ENCODE assay signal across 36 cellular contexts in genomic region chr11:6724013-6724412, GRCh38. TPM values are rescaled to one million over a fixed set of nuclear protein-coding genes. Genes with fewer than 3 reads are reported as not detected.
"Had no signal": no experiment of that assay in that cellular context is flagged by ENCODE, and none has a peak within 500 bp of the region (broad histone marks: within the 10 kb centered on the region; RNA-seq: fewer than 3 reads in every experiment).

No MANE protein-coding gene starts in this region.

- H3K27me3 ChIP-seq: brain microvascular endothelial cell, gastrocnemius medialis, pancreas, sigmoid colon, thyroid gland, upper lobe of right lung had no signal

- DNase-seq: activated CD4-positive, alpha-beta memory T cell treated with anti-CD3 and anti-CD28 coated beads, Interleukin-2, amount 10 ng/mL, durations not matched to agents 7 days and 5 days; activated CD4-positive, alpha-beta T cell treated with anti-CD3 and anti-CD28 coated beads for 48 hours; activated CD8-positive, alpha-beta memory T cell treated with anti-CD3 and anti-CD28 coated beads, Interleukin-2, amount 10 ng/mL, durations not matched to agents 7 days and 5 days; activated naive CD4-positive, alpha-beta T cell; activated naive CD8-positive, alpha-beta T cell treated with anti-CD3 and anti-CD28 coated beads, Interleukin-2, amount 10 ng/mL, durations not matched to agents 7 days and 5 days; activated T-cell treated with anti-CD3 and anti-CD28 coated beads, Interleukin-2, amount 50 U/mL, for 48 hours; brain microvascular endothelial cell; cortex of kidney; endodermal cell; gastrocnemius medialis; glutamatergic neuron; islet precursor cell; left ventricle myocardium inferior; mammary epithelial cell; nucleus accumbens; pancreas; retina; sigmoid colon; small intestine; stimulated activated CD4-positive, alpha-beta T cell treated with anti-CD3 and anti-CD28 coated beads, Interleukin-4, amount 100 ng/mL, for 24 hours; stimulated activated naive CD8-positive, alpha-beta T cell treated with anti-CD3 and anti-CD28 coated beads, Interleukin-15, amount 100 ng/mL, for 72 hours; substantia nigra; T-helper 17 cell; T1000; thyroid gland; upper lobe of right lung; WERI-Rb-1 had no signal

- H3K36me3 ChIP-seq: brain microvascular endothelial cell, gastrocnemius medialis, pancreas, prostate gland, sigmoid colon, thyroid gland, upper lobe of right lung, WERI-Rb-1 had no signal

- H3K4me1 ChIP-seq: gastrocnemius medialis, pancreas, prostate gland, sigmoid colon, thyroid gland, upper lobe of right lung had no signal

- H3K9me3 ChIP-seq: gastrocnemius medialis, pancreas, prostate gland, thyroid gland, upper lobe of right lung had no signal

- FAIRE-seq: astrocyte, pancreas, small intestine had no signal

- H3K27ac ChIP-seq: brain microvascular endothelial cell, epithelial cell of prostate, gastrocnemius medialis, left ventricle myocardium inferior, pancreas, prostate gland, sigmoid colon, thyroid gland, upper lobe of right lung, WERI-Rb-1 had no signal

- ATAC-seq: activated CD4-positive, CD25-positive, alpha-beta regulatory T cell treated with anti-CD3 and anti-CD28 coated beads, Interleukin-2, amount 50 U/mL, for 24 hours; activated CD8-positive, alpha-beta memory T cell treated with anti-CD3 and anti-CD28 coated beads, Interleukin-2, amount 10 ng/mL, durations not matched to agents 7 days and 5 days; gastrocnemius medialis; pancreas; stimulated activated memory B cell treated with anti-CD40 and anti-IgM and Interleukin-4, amounts not matched to agents 10 μg/mL and 1 μg/mL and 100 μg/mL, for 72 hours; stimulated activated naive CD8-positive, alpha-beta T cell treated with anti-CD3 and anti-CD28 coated beads, Interleukin-15, amount 100 ng/mL, for 72 hours; T-helper 17 cell; upper lobe of right lung had no signal

- H3K4me3 ChIP-seq: gastrocnemius medialis, left ventricle myocardium inferior, pancreas, prostate gland, sigmoid colon, thyroid gland, upper lobe of right lung had no signal

RNA-seq across cellular contexts. Expression of gene OR2AG2, which starts 47.8 kb away (rescaled TPM):
- total RNA-seq: activated CD4-positive, alpha-beta memory T cell treated with anti-CD3 and anti-CD28 coated beads, Interleukin-2, amount 10 ng/mL, durations not matched to agents 7 days and 5 days; activated CD8-positive, alpha-beta memory T cell treated with anti-CD3 and anti-CD28 coated beads, Interleukin-2, amount 10 ng/mL, durations not matched to agents 7 days and 5 days; activated naive CD8-positive, alpha-beta T cell treated with anti-CD3 and anti-CD28 coated beads, Interleukin-2, amount 10 ng/mL, durations not matched to agents 7 days and 5 days; cardiac septum; gastrocnemius medialis; left ventricle myocardium inferior; mucosa of gallbladder; T-helper 17 cell had no signal
- polyA plus RNA-seq: neural cell, pancreas had no signal

RNA-seq across cellular contexts. Expression of gene OR2AG1, which starts 58.8 kb away (rescaled TPM):
- total RNA-seq: activated CD4-positive, alpha-beta memory T cell treated with anti-CD3 and anti-CD28 coated beads, Interleukin-2, amount 10 ng/mL, durations not matched to agents 7 days and 5 days; activated CD8-positive, alpha-beta memory T cell treated with anti-CD3 and anti-CD28 coated beads, Interleukin-2, amount 10 ng/mL, durations not matched to agents 7 days and 5 days; activated naive CD8-positive, alpha-beta T cell treated with anti-CD3 and anti-CD28 coated beads, Interleukin-2, amount 10 ng/mL, durations not matched to agents 7 days and 5 days; astrocyte; cardiac septum; chondrocyte; endodermal cell; gastrocnemius medialis; left ventricle myocardium inferior; mammary epithelial cell; mucosa of gallbladder; pancreas; prostate gland; sigmoid colon; T-helper 17 cell; thyroid gland; upper lobe of right lung had no signal
- polyA plus RNA-seq: mammary epithelial cell, neural cell, pancreas, sigmoid colon, small intestine had no signal
